In genomic region chr4:48543796-48544195, GRCh38 we compare ENCODE assay signal across 23 cellular contexts. TPM values are rescaled to one million over a fixed set of nuclear protein-coding genes. Genes with fewer than 3 reads are reported as not detected.
"Had no signal": no experiment of that assay in that cellular context is flagged by ENCODE, and none has a peak within 500 bp of the region (broad histone marks: within the 10 kb centered on the region; RNA-seq: fewer than 3 reads in every experiment).

No MANE protein-coding gene starts in this region.

- H3K27ac Mint-ChIP-seq: activated naive CD8-positive, alpha-beta T cell; immature natural killer cell had no signal

- H3K27me3 ChIP-seq: ascending aorta, colonic mucosa, suprapubic skin, upper lobe of left lung had no signal

- H3K9me3 Mint-ChIP-seq: immature natural killer cell; naive thymus-derived CD8-positive, alpha-beta T cell had no signal

- H3K27ac ChIP-seq: ascending aorta, colonic mucosa, psoas muscle, suprapubic skin, upper lobe of left lung had no signal

- ATAC-seq: left lobe of liver; naive thymus-derived CD8-positive, alpha-beta T cell; psoas muscle; T-helper 17 cell had no signal

- H3K9me3 ChIP-seq: ascending aorta, colonic mucosa, mucosa of descending colon, psoas muscle, suprapubic skin, upper lobe of left lung had no signal

- DNase-seq: activated CD4-positive, alpha-beta T cell treated with anti-CD3 and anti-CD28 coated beads, Interleukin-2, amount 50 U/mL, for 1 hour; activated CD4-positive, CD25-positive, alpha-beta regulatory T cell; activated effector memory CD4-positive, alpha-beta T cell treated with Interleukin-2 at 50 U/mL for 16 hours; activated T-cell treated with anti-CD3 and anti-CD28 coated beads, Interleukin-2, amount 50 U/mL, for 1 hour; colonic mucosa; effector CD8-positive, alpha-beta T cell; erythroblast; glutamatergic neuron; immature natural killer cell; mammary epithelial cell; mucosa of descending colon; naive thymus-derived CD8-positive, alpha-beta T cell; psoas muscle; stimulated activated CD4-positive, alpha-beta T cell treated with anti-CD3 and anti-CD28 coated beads, Interleukin-2, amount 100 ng/mL, for 48 hours; stimulated activated naive CD4-positive, alpha-beta T cell treated with Interleukin-2 at 50 U/mL for 16 hours; T-helper 17 cell; upper lobe of left lung had no signal

- H3K4me1 ChIP-seq: colonic mucosa, psoas muscle, suprapubic skin had no signal

- H3K4me3 ChIP-seq: ascending aorta, colonic mucosa, mucosa of descending colon, psoas muscle, suprapubic skin, upper lobe of left lung had no signal

RNA-seq across cellular contexts. Expression of gene ZAR1, which starts 53.7 kb away (rescaled TPM):
- total RNA-seq: cardiac septum; colonic mucosa; left lobe of liver; mammary epithelial cell; mucosa of descending colon; naive thymus-derived CD8-positive, alpha-beta T cell; omental fat pad; psoas muscle; suprapubic skin; T-helper 17 cell had no signal
- polyA plus RNA-seq: immature natural killer cell; mammary epithelial cell; naive thymus-derived CD8-positive, alpha-beta T cell; psoas muscle had no signal
